Comparison of ENCODE assay signal across 23 cellular contexts in the genomic region with DNA sequence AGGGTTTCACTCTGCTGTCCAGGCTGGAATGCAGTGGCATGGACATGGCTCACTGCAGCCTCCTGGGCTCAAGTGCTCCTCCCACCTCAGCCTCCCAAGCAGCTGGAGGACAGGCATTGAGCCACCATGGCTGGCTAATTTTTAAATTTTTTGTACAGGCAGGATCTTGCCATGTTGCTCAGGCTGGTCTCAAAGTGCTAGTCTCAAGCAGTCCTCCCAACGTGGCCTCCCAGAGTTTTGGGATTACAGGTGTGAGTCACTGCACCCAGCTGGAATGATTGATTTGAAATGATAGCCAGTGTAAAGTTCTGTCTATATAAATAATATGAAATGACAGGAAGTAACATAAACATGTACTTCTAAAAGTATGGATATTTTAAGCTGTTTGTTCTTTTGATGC.
DNase-seq lines count a peak whose midpoint lies in the region; ATAC-seq, FAIRE-seq and TF ChIP-seq lines count a peak whose summit lies in the region.
"Had no signal": no experiment of that assay in that cellular context is flagged by ENCODE, and none has a peak within 500 bp of the region (broad histone marks: within the 10 kb centered on the region; RNA-seq: fewer than 3 reads in every experiment).

No MANE protein-coding gene starts in this region.

- TF ChIP-seq CTCF in PC-9 (conservative IDR thresholded peaks at IDR 0.05), result no peak

- 0 out of 2 replicates have a peak, but pooled peaks cover 4% of the 10 kb centered on the region for H3K9me2 ChIP-seq in PC-9 (ENCODE audit: insufficient read depth)
- H3K9me2 ChIP-seq: SK-N-SH had no signal

- no peaks in the 10 kb centered on the region for H3K27me3 Mint-ChIP-seq in activated naive CD8-positive, alpha-beta T cell treated with anti-CD3 and anti-CD28 coated beads for 36 hours
- H3K27me3 Mint-ChIP-seq: CD4-positive, CD25-positive, alpha-beta regulatory T cell had no signal

- H3K36me3 Mint-ChIP-seq in activated naive CD4-positive, alpha-beta T cell treated with anti-CD3 and anti-CD28 coated beads, Interleukin-2, amount 50 U/mL, for 72 hours, result no peaks in the 10 kb centered on the region
- H3K36me3 Mint-ChIP-seq in activated naive CD8-positive, alpha-beta T cell treated with anti-CD3 and anti-CD28 coated beads for 36 hours, result peaks cover 24% of the 10 kb centered on the region
- H3K36me3 Mint-ChIP-seq: CD4-positive, CD25-positive, alpha-beta regulatory T cell had no signal

- H3K27ac ChIP-seq in PC-9, result peak overlapping the region; percentile 16; the same call in 1 of the 2 replicates
- H3K27ac ChIP-seq: BLaER1 had no signal

- no peaks in the 10 kb centered on the region for H3K9me3 ChIP-seq in PC-9 (ENCODE audit: insufficient read depth, low read depth)
- H3K9me3 ChIP-seq: BLaER1, SK-N-SH had no signal

- peaks cover 27% of the 10 kb centered on the region for H3F3A ChIP-seq in PC-9 (ENCODE audit: insufficient read depth, low read depth)

- peaks cover 24% of the 10 kb centered on the region for H3K4me1 Mint-ChIP-seq in activated naive CD8-positive, alpha-beta T cell treated with anti-CD3 and anti-CD28 coated beads for 36 hours

- CTCF ChIA-PET in PC-9 (lab: Charles Lee), result no interaction called here

- no peaks in the 10 kb centered on the region for H3K9me3 Mint-ChIP-seq in activated naive CD4-positive, alpha-beta T cell treated with anti-CD3 and anti-CD28 coated beads, Interleukin-2, amount 50 U/mL, for 72 hours
- H3K9me3 Mint-ChIP-seq in activated naive CD8-positive, alpha-beta T cell treated with anti-CD3 and anti-CD28 coated beads for 36 hours, result no peaks in the 10 kb centered on the region

- H3K4me2 ChIP-seq in PC-9, result no peak overlapping the region
- H3K4me2 ChIP-seq: BLaER1, SK-N-SH had no signal

- H3K27ac Mint-ChIP-seq in activated naive CD4-positive, alpha-beta T cell treated with anti-CD3 and anti-CD28 coated beads, Interleukin-2, amount 50 U/mL, for 72 hours, result no peak overlapping the region
- H3K27ac Mint-ChIP-seq in activated naive CD8-positive, alpha-beta T cell treated with anti-CD3 and anti-CD28 coated beads for 36 hours, result no peak overlapping the region
- H3K27ac Mint-ChIP-seq: CD4-positive, CD25-positive, alpha-beta regulatory T cell had no signal

- H3K4me1 ChIP-seq in PC-9 (replicated peaks; ENCODE audit: insufficient read depth), result no peaks in the 10 kb centered on the region
- H3K4me1 ChIP-seq: BLaER1 had no signal

- BruUV-seq in PC-9 (replicated peaks; lab: Mats Ljungman, UMichigan), result no TSS peak

- no peak overlapping the region for H3K4me3 Mint-ChIP-seq in activated naive CD8-positive, alpha-beta T cell treated with anti-CD3 and anti-CD28 coated beads for 36 hours
- H3K4me3 Mint-ChIP-seq: CD4-positive, CD25-positive, alpha-beta regulatory T cell had no signal

- H2AFZ ChIP-seq in PC-9, result no peak overlapping the region

- H3K4me3 ChIP-seq in PC-9, result no peak overlapping the region
- H3K4me3 ChIP-seq: BLaER1, GM12878 had no signal

- no peak for ATAC-seq in GM19397 (IDR thresholded peaks at IDR 0.05; ENCODE audit: unreplicated experiment)
- ATAC-seq in activated naive CD4-positive, alpha-beta T cell treated with anti-CD3 and anti-CD28 coated beads, Interleukin-2, amount 50 U/mL, for 72 hours, result no peak
- ATAC-seq: GM12878, HCT116 had no signal

- POLR2A ChIA-PET in PC-9 (lab: Charles Lee; ENCODE audit: unreplicated experiment), result no interaction called here

- H3K36me3 ChIP-seq in PC-9 (ENCODE audit: low read depth), result no peaks in the 10 kb centered on the region
- H3K36me3 ChIP-seq: BLaER1 had no signal

- intact Hi-C loops in PC-9 (cut with micrococcal nuclease; ENCODE audit: unreplicated experiment), result no loop called here

- peaks cover 14% of the 10 kb centered on the region; the same call in 1 of the 2 replicates for H4K20me1 ChIP-seq in PC-9 (ENCODE audit: insufficient read depth)
- H4K20me1 ChIP-seq: BLaER1 had no signal

- FAIRE-seq in HTR-8/SVneo (lab: Jason Lieb, UNC), result peak; percentile 67
- FAIRE-seq in frontal cortex (lab: Jason Lieb, UNC), result peak; percentile 21
- FAIRE-seq: G401.6, GM12878, H1, RCC 7860 had no signal

- DNase-seq in ELR (ENCODE audit: low read depth) (peak; percentile 14), HTR-8/SVneo (ENCODE audit: insufficient read length, low spot score) (no peak), PC-9 (no peak), frontal cortex (ENCODE audit: low spot score in 2 of 2) (no peak), GF-D8 (lab: John Stamatoyannopoulos, UW) (no peak)
- no peak for DNase-seq in activated naive CD4-positive, alpha-beta T cell treated with anti-CD3 and anti-CD28 coated beads, Interleukin-2, amount 50 U/mL, for 72 hours (ENCODE audit: low spot score in 2 of 2)
- DNase-seq in activated naive CD8-positive, alpha-beta T cell treated with anti-CD3 and anti-CD28 coated beads for 36 hours, result no peak
- DNase-seq: CD4-positive, CD25-positive, alpha-beta regulatory T cell; Karpas-422; NCI-H1105 treated with DMSO at 0.1 percent for 48 hours; NCI-H146; NCI-H1930; NCI-H526 treated with DMSO at 0.1 percent for 48 hours; SIG-M5; SK-N-SH; SW 1271 had no signal

- H3K79me2 ChIP-seq in PC-9 (ENCODE audit: low read depth), result peaks cover 75% of the 10 kb centered on the region

- H3K27me3 ChIP-seq in PC-9 (ENCODE audit: insufficient read depth, low read depth), result no peaks in the 10 kb centered on the region
- H3K27me3 ChIP-seq: BLaER1 had no signal
